8 cellular contexts compared by ENCODE assay signal in the genomic region with DNA sequence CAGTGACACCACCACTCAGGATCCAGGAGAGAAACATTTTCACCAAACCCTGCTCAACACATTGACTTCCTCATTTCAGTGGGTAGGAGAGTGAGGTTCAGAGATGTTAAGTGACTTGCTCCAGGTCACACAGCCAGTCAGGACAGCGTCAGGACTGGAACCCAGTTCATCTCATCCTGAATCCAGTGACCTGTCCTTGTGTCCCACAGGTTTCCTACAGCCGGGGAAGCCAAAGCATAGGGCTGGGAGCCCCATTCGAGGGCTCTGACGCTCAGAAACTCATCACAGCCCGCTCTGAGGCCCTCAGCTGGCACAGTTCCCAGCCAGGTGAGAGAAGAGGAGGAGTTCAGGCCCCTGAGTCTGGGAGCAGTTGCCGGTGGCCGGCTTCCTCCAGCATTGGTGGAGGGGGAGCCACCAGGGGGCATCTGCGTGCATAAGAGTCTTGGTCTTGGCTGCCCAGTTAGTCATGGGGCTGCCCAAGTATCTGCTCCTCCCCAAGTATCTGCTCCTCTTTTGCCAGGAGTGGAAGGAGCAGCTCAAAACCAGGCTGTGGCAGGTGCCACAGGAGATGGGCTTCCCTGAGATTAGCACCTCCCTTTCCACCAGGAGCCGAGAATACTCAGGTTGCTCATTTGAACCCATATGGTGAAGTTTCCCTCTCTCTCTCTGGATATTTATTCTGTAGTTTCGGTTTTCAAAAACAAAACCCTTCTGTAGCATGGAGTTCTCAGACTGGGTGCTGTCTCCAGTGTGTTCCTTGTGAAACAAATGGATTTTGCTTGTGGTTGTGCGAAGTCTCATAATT. TPM values are rescaled to one million over a fixed set of nuclear protein-coding genes. Genes with fewer than 3 reads are reported as not detected.
DNase-seq lines count a peak whose midpoint lies in the region; ATAC-seq and TF ChIP-seq lines count a peak whose summit lies in the region.

No MANE protein-coding gene starts in this region.

- H3K4me1 Mint-ChIP-seq in activated T-cell treated with anti-CD3 and anti-CD28 coated beads, Interleukin-2, amount 50 U/mL, for 4 hours (ENCODE audit: low read depth): peaks cover 18% of the 10 kb centered on the region
- H3K4me1 Mint-ChIP-seq in activated T-helper 2 cell treated with anti-CD3 and anti-CD28 coated beads, Interferon-gamma antibody, Interleukin-2, Interleukin-4, amounts not matched to agents 10 μg/mL and 5 μg/mL and 100 μg/mL, durations not matched to agents 14 hours and 24 hours and 36 hours (ENCODE audit: low read depth): no peaks in the 10 kb centered on the region

- H3K36me3 Mint-ChIP-seq in activated T-cell treated with anti-CD3 and anti-CD28 coated beads, Interleukin-2, amount 50 U/mL, for 4 hours (ENCODE audit: insufficient read depth): no peaks in the 10 kb centered on the region
- no peaks in the 10 kb centered on the region for H3K36me3 Mint-ChIP-seq in activated T-helper 2 cell treated with anti-CD3 and anti-CD28 coated beads, Interferon-gamma antibody, Interleukin-2, Interleukin-4, amounts not matched to agents 10 μg/mL and 5 μg/mL and 100 μg/mL, durations not matched to agents 14 hours and 24 hours and 36 hours (ENCODE audit: low read depth)

- H3K27ac Mint-ChIP-seq in activated T-helper 2 cell treated with anti-CD3 and anti-CD28 coated beads, Interferon-gamma antibody, Interleukin-2, Interleukin-4, amounts not matched to agents 10 μg/mL and 5 μg/mL and 100 μg/mL, durations not matched to agents 14 hours and 24 hours and 36 hours: no peak overlapping the region

- peak; percentile 67 for TF ChIP-seq CTCF in fibroblast of mammary gland (conservative IDR thresholded peaks at IDR 0.05; ENCODE audit: control insufficient read depth, insufficient read depth, low read depth, low read length)
- TF ChIP-seq CTCF in omental fat pad (IDR thresholded peaks at IDR 0.05): no peak

- H3K27me3 Mint-ChIP-seq in activated T-cell treated with anti-CD3 and anti-CD28 coated beads, Interleukin-2, amount 50 U/mL, for 4 hours (ENCODE audit: low read depth): no peaks in the 10 kb centered on the region
- H3K27me3 Mint-ChIP-seq in activated T-helper 2 cell treated with anti-CD3 and anti-CD28 coated beads, Interferon-gamma antibody, Interleukin-2, Interleukin-4, amounts not matched to agents 10 μg/mL and 5 μg/mL and 100 μg/mL, durations not matched to agents 14 hours and 24 hours and 36 hours (ENCODE audit: low read depth): peaks cover 24% of the 10 kb centered on the region

- TF ChIP-seq RAD21 in Ishikawa (IDR thresholded peaks at IDR 0.05; ENCODE audit: low read depth): peak; percentile 51

- intact Hi-C loops in activated T-helper 2 cell treated with anti-CD3 and anti-CD28 coated beads, Interferon-gamma antibody, Interleukin-2, Interleukin-4, amounts not matched to agents 10 μg/mL and 5 μg/mL and 100 μg/mL, durations not matched to agents 14 hours and 24 hours and 36 hours (cut with micrococcal nuclease): loop anchor here (2.0 kb wide), 1 partner anchor 73 kb away; no protein-coding TSS in a partner anchor

- peak; percentile 54 to 65 for DNase-seq in activated T-cell treated with anti-CD3 and anti-CD28 coated beads, Interleukin-2, amount 50 U/mL, for 48 hours
- no peak for DNase-seq in activated T-cell treated with anti-CD3 and anti-CD28 coated beads, Interleukin-2, amount 50 U/mL, for 4 hours
- DNase-seq in SW480 (ENCODE audit: low spot score): peak; percentile 57
- peak; percentile 44 for DNase-seq in fibroblast of mammary gland (ENCODE audit: low read depth)
- peak; percentile 39 for DNase-seq in omental fat pad (ENCODE audit: low spot score)
- no peak for DNase-seq in activated T-helper 2 cell treated with anti-CD3 and anti-CD28 coated beads, Interferon-gamma antibody, Interleukin-2, Interleukin-4, amounts not matched to agents 10 μg/mL and 5 μg/mL and 100 μg/mL, durations not matched to agents 14 hours and 24 hours and 36 hours (ENCODE audit: low spot score)
- DNase-seq in NCI-H187 treated with DMSO at 0.1 percent for 48 hours (lab: John Stamatoyannopoulos, UW): no peak

- no peak for TF ChIP-seq EP300 in Ishikawa (IDR thresholded peaks at IDR 0.05; ENCODE audit: borderline replicate concordance)

- H3K4me3 Mint-ChIP-seq in activated T-cell treated with anti-CD3 and anti-CD28 coated beads, Interleukin-2, amount 50 U/mL, for 4 hours: no peak overlapping the region
- H3K4me3 Mint-ChIP-seq in activated T-helper 2 cell treated with anti-CD3 and anti-CD28 coated beads, Interferon-gamma antibody, Interleukin-2, Interleukin-4, amounts not matched to agents 10 μg/mL and 5 μg/mL and 100 μg/mL, durations not matched to agents 14 hours and 24 hours and 36 hours (ENCODE audit: low read depth): no peak overlapping the region

- no peak for ATAC-seq in activated T-cell treated with anti-CD3 and anti-CD28 coated beads, Interleukin-2, amount 50 U/mL, for 4 hours
- ATAC-seq in omental fat pad (ENCODE audit: low FRiP score): no peak

- H3K4me3 ChIP-seq in fibroblast of mammary gland (ENCODE audit: control insufficient read depth, low read depth, low read length): no peak overlapping the region

- H3K9me3 Mint-ChIP-seq in activated T-cell treated with anti-CD3 and anti-CD28 coated beads, Interleukin-2, amount 50 U/mL, for 4 hours: no peaks in the 10 kb centered on the region
- H3K9me3 Mint-ChIP-seq in activated T-helper 2 cell treated with anti-CD3 and anti-CD28 coated beads, Interferon-gamma antibody, Interleukin-2, Interleukin-4, amounts not matched to agents 10 μg/mL and 5 μg/mL and 100 μg/mL, durations not matched to agents 14 hours and 24 hours and 36 hours: no peaks in the 10 kb centered on the region

TF ChIP-seq in Ishikawa, 13 proteins besides CTCF, POLR2A, EP300 and RAD21:
- TF ChIP-seq CEBPB (IDR thresholded peaks at IDR 0.05) (no peak), NFIC (IDR thresholded peaks at IDR 0.05) (peak; percentile 41; the same call in 1 of the 2 replicates)

RNA-seq across cellular contexts. Expression of a gene that starts 56.0 kb away (rescaled TPM):
- total RNA-seq in activated T-cell treated with anti-CD3 and anti-CD28 coated beads, Interleukin-2, amount 50 U/mL, for 4 hours: under 1 TPM in 1 of 3 donors, not detected in 2; 0.30 TPM
- total RNA-seq in omental fat pad: under 1 TPM in 1 of 4 donors, not detected in 3; 0.48 TPM
- 0.14 TPM in 1 of 2 replicates, not detected in the other for total RNA-seq in activated T-helper 2 cell treated with anti-CD3 and anti-CD28 coated beads, Interferon-gamma antibody, Interleukin-2, Interleukin-4, amounts not matched to agents 10 μg/mL and 5 μg/mL and 100 μg/mL, durations not matched to agents 14 hours and 24 hours and 36 hours

Comparison
In these comparisons a context has a peak if more than half of its experiments do, and no peak if none do; other contexts are left out.
1. DNase-seq: peak in activated T-cell treated with anti-CD3 and anti-CD28 coated beads, Interleukin-2, amount 50 U/mL, for 48 hours (2 of 2), SW480 (single experiment), fibroblast of mammary gland (single experiment) and omental fat pad (single experiment); none in activated T-cell treated with anti-CD3 and anti-CD28 coated beads, Interleukin-2, amount 50 U/mL, for 4 hours (single experiment), activated T-helper 2 cell treated with anti-CD3 and anti-CD28 coated beads, Interferon-gamma antibody, Interleukin-2, Interleukin-4, amounts not matched to agents 10 μg/mL and 5 μg/mL and 100 μg/mL, durations not matched to agents 14 hours and 24 hours and 36 hours (single experiment) and NCI-H187 treated with DMSO at 0.1 percent for 48 hours (single experiment).